21 cellular contexts compared by ENCODE assay signal in genomic region chr5:82917584-82917983, GRCh38.
A peak's percentile ranks its signal among the peaks of the same experiment; 100 is the strongest.
DNase-seq lines count a peak whose midpoint lies in the region; ATAC-seq and TF ChIP-seq lines count a peak whose summit lies in the region.
"Had no signal": no experiment of that assay in that cellular context is flagged by ENCODE, and none has a peak within 500 bp of the region (broad histone marks: within the 10 kb centered on the region; RNA-seq: fewer than 3 reads in every experiment).

No MANE protein-coding gene starts in this region.

- no peaks in the 10 kb centered on the region for H3K27me3 Mint-ChIP-seq in activated CD4-positive, alpha-beta T cell treated with anti-CD3 and anti-CD28 coated beads, Interleukin-2, amount 10 ng/mL, durations not matched to agents 24 days and 14 days
- H3K27me3 Mint-ChIP-seq: CD4-positive, alpha-beta memory T cell had no signal

- H3K4me1 Mint-ChIP-seq in activated CD4-positive, alpha-beta T cell treated with anti-CD3 and anti-CD28 coated beads, Interleukin-2, amount 10 ng/mL, durations not matched to agents 24 days and 14 days, result no peaks in the 10 kb centered on the region
- H3K4me1 Mint-ChIP-seq: CD4-positive, alpha-beta memory T cell; endodermal cell had no signal

- TF ChIP-seq POLR2A in erythroblast (IDR thresholded peaks at IDR 0.05; ENCODE audit: low read length), result no peak

- DNase-seq in GM13977 (ENCODE audit: low spot score) (peak; percentile 36), erythroblast (lab: John Stamatoyannopoulos, UW) (no peak), left cardiac atrium (no peak)
- DNase-seq in activated CD4-positive, alpha-beta T cell treated with anti-CD3 and anti-CD28 coated beads, Interleukin-2, amount 10 ng/mL, durations not matched to agents 24 days and 14 days, result no peak
- no peak for DNase-seq in activated CD8-positive, alpha-beta memory T cell treated with anti-CD3 and anti-CD28 coated beads, Interleukin-2, amount 50 U/mL, for 4 hours
- DNase-seq: activated CD8-positive, alpha-beta memory T cell treated with anti-CD3 and anti-CD28 coated beads for 24 hours; activated effector memory CD4-positive, alpha-beta T cell treated with Interleukin-2 at 50 U/mL for 16 hours; CD4-positive, alpha-beta memory T cell; cerebellar nuclear complex; endodermal cell; Kasumi-1; left ventricle myocardium superior; NCI-H1417; ovary; stimulated activated naive CD8-positive, alpha-beta T cell treated with anti-CD3 and anti-CD28 coated beads, Interleukin-15, Interleukin-2, amounts not matched to agents 100 U/mL and 50 U/mL, for 24 hours; upper lobe of right lung had no signal

- H3K36me3 Mint-ChIP-seq in activated CD4-positive, alpha-beta T cell treated with anti-CD3 and anti-CD28 coated beads, Interleukin-2, amount 10 ng/mL, durations not matched to agents 24 days and 14 days (ENCODE audit: low read depth), result no peaks in the 10 kb centered on the region

- in situ Hi-C loops in GM13977 (cut with MboI; ENCODE audit: low pct_unique_long_range_greater_than_20kb, low sequenced_read_pairs, unreplicated experiment), result no loop called here

- peaks cover 11% of the 10 kb centered on the region for H3K9me3 Mint-ChIP-seq in activated CD4-positive, alpha-beta T cell treated with anti-CD3 and anti-CD28 coated beads, Interleukin-2, amount 10 ng/mL, durations not matched to agents 24 days and 14 days

- no peak overlapping the region for H3K27ac Mint-ChIP-seq in activated CD4-positive, alpha-beta T cell treated with anti-CD3 and anti-CD28 coated beads, Interleukin-2, amount 10 ng/mL, durations not matched to agents 24 days and 14 days
- H3K27ac Mint-ChIP-seq: CD4-positive, alpha-beta memory T cell; endodermal cell; T-helper 1 cell treated with Interleukin-12 subunit alpha and Interleukin-12 subunit beta and Interleukin-4 antibody, amounts not matched to agents 30 μg/mL and 1 μg/mL, for 36 hours; WTC11 had no signal

- no peak for TF ChIP-seq CTCF in GM13977 (IDR thresholded peaks at IDR 0.05; ENCODE audit: extremely low read depth, insufficient read depth, missing control alignments)

- no peak overlapping the region for H3K4me3 Mint-ChIP-seq in activated CD4-positive, alpha-beta T cell treated with anti-CD3 and anti-CD28 coated beads, Interleukin-2, amount 10 ng/mL, durations not matched to agents 24 days and 14 days
- H3K4me3 Mint-ChIP-seq: CD4-positive, alpha-beta memory T cell; endodermal cell; T-helper 1 cell treated with Interleukin-12 subunit alpha and Interleukin-12 subunit beta and Interleukin-4 antibody, amounts not matched to agents 30 μg/mL and 1 μg/mL, for 36 hours; WTC11 had no signal

- ATAC-seq in GM19025 (IDR thresholded peaks at IDR 0.05; ENCODE audit: low read depth, unreplicated experiment), result peak; percentile 73
- ATAC-seq in HG02642 (IDR thresholded peaks at IDR 0.05; ENCODE audit: poor library complexity, unreplicated experiment), result peak; percentile 64
- peak; percentile 70 for ATAC-seq in HG03442 (IDR thresholded peaks at IDR 0.05; ENCODE audit: unreplicated experiment)
- ATAC-seq in left cardiac atrium, result no peak
- ATAC-seq: left ventricle myocardium superior; stimulated activated naive CD8-positive, alpha-beta T cell treated with anti-CD3 and anti-CD28 coated beads, Interleukin-15, Interleukin-2, amounts not matched to agents 100 U/mL and 50 U/mL, for 24 hours; upper lobe of right lung; WTC11 had no signal

- intact Hi-C loops in activated CD4-positive, alpha-beta T cell treated with anti-CD3 and anti-CD28 coated beads, Interleukin-2, amount 10 ng/mL, durations not matched to agents 24 days and 14 days (cut with micrococcal nuclease), result no loop called here
- intact Hi-C loops in left cardiac atrium (cut with DNase I), result no loop called here

Comparison
In these comparisons a context has a peak if more than half of its experiments do, and no peak if none do; other contexts are left out.
1. ATAC-seq: peak in GM19025 (single experiment), HG02642 (single experiment) and HG03442 (single experiment); none in left cardiac atrium (0 of 2).